20 cellular contexts compared by ENCODE assay signal in the genomic region with DNA sequence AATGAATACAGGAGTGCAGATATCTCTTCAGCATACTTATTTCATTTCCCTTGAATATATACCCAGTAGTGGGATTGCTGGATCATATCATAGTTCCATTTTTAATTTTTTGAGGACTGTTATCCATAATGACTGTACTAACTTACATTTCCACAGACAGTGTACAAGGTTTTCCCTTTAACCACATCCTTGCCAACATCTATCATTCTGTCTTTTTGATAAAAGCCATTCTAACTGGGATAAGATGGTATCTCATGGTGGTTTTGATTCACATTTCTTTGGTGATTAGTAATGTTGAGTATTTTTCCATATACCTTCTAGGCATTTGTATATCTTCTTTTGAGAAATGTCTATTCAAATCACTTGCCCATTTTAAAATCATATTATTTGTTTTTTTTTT.
DNase-seq lines count a peak whose midpoint lies in the region; ATAC-seq, FAIRE-seq and TF ChIP-seq lines count a peak whose summit lies in the region.
"Had no signal": no experiment of that assay in that cellular context is flagged by ENCODE, and none has a peak within 500 bp of the region (broad histone marks: within the 10 kb centered on the region; RNA-seq: fewer than 3 reads in every experiment).

No MANE protein-coding gene starts in this region.

- peaks cover 2% of the 10 kb centered on the region; the same call in 1 of the 3 replicates for H3K9me3 ChIP-seq in A549
- 0 out of 2 replicates have a peak, but pooled peaks cover 2% of the 10 kb centered on the region for H3K9me3 ChIP-seq in Caco-2
- no peaks in the 10 kb centered on the region for H3K9me3 ChIP-seq in CD8-positive, alpha-beta memory T cell (ENCODE audit: low read length)

- no TSS peak for BruUV-seq in Caco-2 (replicated peaks; lab: Mats Ljungman, UMichigan)

- no peak overlapping the region for H3K27ac Mint-ChIP-seq in Caco-2 (ENCODE audit: unreplicated experiment)
- H3K27ac Mint-ChIP-seq in CD8-positive, alpha-beta memory T cell = no peak overlapping the region
- H3K27ac Mint-ChIP-seq: CD4-positive, alpha-beta memory T cell had no signal

- no peak for DNase-seq in A549 (ENCODE audit: low read depth in 1 of 2, low spot score in 1 of 2)
- peak; percentile 43 for DNase-seq in EL
- peak; percentile 81 for DNase-seq in RPMI7951 (ENCODE audit: low read depth)
- peak; percentile 17 for DNase-seq in amniotic epithelial cell (ENCODE audit: low read depth)
- DNase-seq in activated naive CD4-positive, alpha-beta T cell (lab: John Stamatoyannopoulos, UW) = no peak
- no peak for DNase-seq in Caco-2
- DNase-seq in activated T-cell treated with anti-CD3 and anti-CD28 coated beads, Interleukin-2, amount 50 U/mL, for 48 hours = no peak
- DNase-seq in CD8-positive, alpha-beta memory T cell = no peak
- DNase-seq: 8988T; C1 segment of cervical spinal cord; CD4-positive, alpha-beta memory T cell; DMS 273 treated with DMSO at 0.1 percent for 48 hours; DMS79; GM23248; H7; HCEC 1CT had no signal

- no peak for TF ChIP-seq RAD21 in A549 (conservative IDR thresholded peaks at IDR 0.05 in 1 of 2, IDR thresholded peaks at IDR 0.05 in 1 of 2)

- peaks cover 7% of the 10 kb centered on the region for H3K4me1 Mint-ChIP-seq in Caco-2 (ENCODE audit: low read depth, unreplicated experiment)
- no peaks in the 10 kb centered on the region for H3K4me1 Mint-ChIP-seq in CD8-positive, alpha-beta memory T cell
- H3K4me1 Mint-ChIP-seq: CD4-positive, alpha-beta memory T cell had no signal

- H3K9me3 Mint-ChIP-seq in Caco-2 (ENCODE audit: unreplicated experiment) = peaks cover 9% of the 10 kb centered on the region
- no peaks in the 10 kb centered on the region for H3K9me3 Mint-ChIP-seq in CD8-positive, alpha-beta memory T cell

- peaks cover 3% of the 10 kb centered on the region for H3K27me3 Mint-ChIP-seq in Caco-2 (ENCODE audit: insufficient read depth, unreplicated experiment)
- peaks cover 8 to 13% of the 10 kb centered on the region in 2 donors for H3K27me3 Mint-ChIP-seq in CD8-positive, alpha-beta memory T cell

- no peak overlapping the region for H3K4me2 ChIP-seq in A549

- no peak overlapping the region for H3K4me3 Mint-ChIP-seq in Caco-2 (ENCODE audit: unreplicated experiment)
- H3K4me3 Mint-ChIP-seq in CD8-positive, alpha-beta memory T cell = no peak overlapping the region
- H3K4me3 Mint-ChIP-seq: CD4-positive, alpha-beta memory T cell had no signal

- no peaks in the 10 kb centered on the region for H3K36me3 Mint-ChIP-seq in Caco-2 (ENCODE audit: insufficient read depth, unreplicated experiment)
- H3K36me3 Mint-ChIP-seq in CD8-positive, alpha-beta memory T cell = no peaks in the 10 kb centered on the region
- H3K36me3 Mint-ChIP-seq: CD4-positive, alpha-beta memory T cell had no signal

- no peaks in the 10 kb centered on the region for H3K36me3 ChIP-seq in Caco-2 (ENCODE audit: control insufficient read depth, insufficient read depth, low read length)
- H3K36me3 ChIP-seq in CD8-positive, alpha-beta memory T cell (ENCODE audit: insufficient read depth, low read length) = no peaks in the 10 kb centered on the region

- peak; percentile 54 for FAIRE-seq in A549 (lab: Jason Lieb, UNC)
- FAIRE-seq: D721Med, G401.6, GM12892, H1 had no signal

- no peaks in the 10 kb centered on the region for H3K27me3 ChIP-seq in Caco-2 (replicated peaks; ENCODE audit: control insufficient read depth, insufficient read depth, low read length)
- H3K27me3 ChIP-seq in CD8-positive, alpha-beta memory T cell (ENCODE audit: insufficient read depth, low read length, poor library complexity, severe bottlenecking) = peaks cover 4% of the 10 kb centered on the region

- TF ChIP-seq POLR2A in A549 (IDR thresholded peaks at IDR 0.05; ENCODE audit: low read length) = no peak

- ATAC-seq in A549 = no peak

- TF ChIP-seq CTCF in A549 (IDR thresholded peaks at IDR 0.05) = no peak
- TF ChIP-seq CTCF in Caco-2 (IDR thresholded peaks at IDR 0.05; ENCODE audit: insufficient read depth in 1 of 2, low read depth in 1 of 2, low read length in 1 of 2, severe bottlenecking in 1 of 2, unreplicated experiment in 1 of 2) = no peak

- CTCF ChIA-PET in A549 (lab: Yijun Ruan, JAX) = no interaction called here
- CTCF ChIA-PET in Caco-2 (lab: Charles Lee) = no interaction called here
- CTCF ChIA-PET in CD8-positive, alpha-beta memory T cell (lab: Charles Lee) = no interaction called here

- H3K4me3 ChIP-seq in A549 (no peak overlapping the region), Caco-2 (ENCODE audit: low read depth, low read length) (no peak overlapping the region)
- H3K4me3 ChIP-seq in CD8-positive, alpha-beta memory T cell (ENCODE audit: low read length) = no peak overlapping the region
- H3K4me3 ChIP-seq: GM23248 had no signal

- POLR2A ChIA-PET in A549 (lab: Yijun Ruan, JAX) (no interaction called here), Caco-2 (lab: Charles Lee) (no interaction called here)
- POLR2A ChIA-PET in CD8-positive, alpha-beta memory T cell (lab: Charles Lee) = no interaction called here

- no peak overlapping the region for H3K27ac ChIP-seq in A549
- no peak overlapping the region for H3K27ac ChIP-seq in CD8-positive, alpha-beta memory T cell (ENCODE audit: low read depth, low read length)
- H3K27ac ChIP-seq: GM23248 had no signal

- intact Hi-C loops in Caco-2 (cut with micrococcal nuclease; ENCODE audit: unreplicated experiment) = no loop called here

- no peak for TF ChIP-seq EP300 in A549 (IDR thresholded peaks at IDR 0.05)

- H3K4me1 ChIP-seq in A549 = no peaks in the 10 kb centered on the region
- H3K4me1 ChIP-seq in Caco-2 = 0 out of 2 replicates have a peak, but pooled peaks cover 2% of the 10 kb centered on the region
- H3K4me1 ChIP-seq in CD8-positive, alpha-beta memory T cell (ENCODE audit: insufficient read depth, low read length) = no peaks in the 10 kb centered on the region

TF ChIP-seq in A549, 52 proteins besides CTCF, POLR2A, EP300 and RAD21:
- TF ChIP-seq MAZ (IDR thresholded peaks at IDR 0.05; ENCODE audit: borderline replicate concordance, low read depth, low read length) (no peak), ESRRA (IDR thresholded peaks at IDR 0.05; ENCODE audit: borderline replicate concordance, low read length) (no peak), EHMT2 (IDR thresholded peaks at IDR 0.05; ENCODE audit: low read depth) (no peak), NR3C1 (IDR thresholded peaks at IDR 0.05) (no peak), NPAS2 (CRISPR knock-in tag; IDR thresholded peaks at IDR 0.05; ENCODE audit: borderline replicate concordance) (no peak), SREBF2 (IDR thresholded peaks at IDR 0.05) (no peak)
- TF ChIP-seq, protein P1, sequence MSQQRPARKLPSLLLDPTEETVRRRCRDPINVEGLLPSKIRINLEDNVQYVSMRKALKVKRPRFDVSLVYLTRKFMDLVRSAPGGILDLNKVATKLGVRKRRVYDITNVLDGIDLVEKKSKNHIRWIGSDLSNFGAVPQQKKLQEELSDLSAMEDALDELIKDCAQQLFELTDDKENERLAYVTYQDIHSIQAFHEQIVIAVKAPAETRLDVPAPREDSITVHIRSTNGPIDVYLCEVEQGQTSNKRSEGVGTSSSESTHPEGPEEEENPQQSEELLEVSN (IDR thresholded peaks at IDR 0.05; ENCODE audit: borderline replicate concordance, low read depth) = no peak
- TF ChIP-seq, protein P2, sequence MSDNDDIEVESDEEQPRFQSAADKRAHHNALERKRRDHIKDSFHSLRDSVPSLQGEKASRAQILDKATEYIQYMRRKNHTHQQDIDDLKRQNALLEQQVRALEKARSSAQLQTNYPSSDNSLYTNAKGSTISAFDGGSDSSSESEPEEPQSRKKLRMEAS (IDR thresholded peaks at IDR 0.05) = no peak
- TF ChIP-seq, protein P3, sequence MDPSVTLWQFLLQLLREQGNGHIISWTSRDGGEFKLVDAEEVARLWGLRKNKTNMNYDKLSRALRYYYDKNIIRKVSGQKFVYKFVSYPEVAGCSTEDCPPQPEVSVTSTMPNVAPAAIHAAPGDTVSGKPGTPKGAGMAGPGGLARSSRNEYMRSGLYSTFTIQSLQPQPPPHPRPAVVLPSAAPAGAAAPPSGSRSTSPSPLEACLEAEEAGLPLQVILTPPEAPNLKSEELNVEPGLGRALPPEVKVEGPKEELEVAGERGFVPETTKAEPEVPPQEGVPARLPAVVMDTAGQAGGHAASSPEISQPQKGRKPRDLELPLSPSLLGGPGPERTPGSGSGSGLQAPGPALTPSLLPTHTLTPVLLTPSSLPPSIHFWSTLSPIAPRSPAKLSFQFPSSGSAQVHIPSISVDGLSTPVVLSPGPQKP (IDR thresholded peaks at IDR 0.05; ENCODE audit: low read depth, low read length) = no peak
- TF ChIP-seq, protein P4, sequence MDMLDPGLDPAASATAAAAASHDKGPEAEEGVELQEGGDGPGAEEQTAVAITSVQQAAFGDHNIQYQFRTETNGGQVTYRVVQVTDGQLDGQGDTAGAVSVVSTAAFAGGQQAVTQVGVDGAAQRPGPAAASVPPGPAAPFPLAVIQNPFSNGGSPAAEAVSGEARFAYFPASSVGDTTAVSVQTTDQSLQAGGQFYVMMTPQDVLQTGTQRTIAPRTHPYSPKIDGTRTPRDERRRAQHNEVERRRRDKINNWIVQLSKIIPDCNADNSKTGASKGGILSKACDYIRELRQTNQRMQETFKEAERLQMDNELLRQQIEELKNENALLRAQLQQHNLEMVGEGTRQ (IDR thresholded peaks at IDR 0.05) = no peak

Comparison
In these comparisons a context has a peak if more than half of its experiments do, and no peak if none do; other contexts are left out.
1. DNase-seq: peak in EL (single experiment), RPMI7951 (single experiment) and amniotic epithelial cell (single experiment); none in A549 (0 of 2), activated naive CD4-positive, alpha-beta T cell (0 of 4), Caco-2 (0 of 2), activated T-cell treated with anti-CD3 and anti-CD28 coated beads, Interleukin-2, amount 50 U/mL, for 48 hours (0 of 2) and CD8-positive, alpha-beta memory T cell (0 of 5).